20 cellular contexts compared by ENCODE assay signal in the genomic region with DNA sequence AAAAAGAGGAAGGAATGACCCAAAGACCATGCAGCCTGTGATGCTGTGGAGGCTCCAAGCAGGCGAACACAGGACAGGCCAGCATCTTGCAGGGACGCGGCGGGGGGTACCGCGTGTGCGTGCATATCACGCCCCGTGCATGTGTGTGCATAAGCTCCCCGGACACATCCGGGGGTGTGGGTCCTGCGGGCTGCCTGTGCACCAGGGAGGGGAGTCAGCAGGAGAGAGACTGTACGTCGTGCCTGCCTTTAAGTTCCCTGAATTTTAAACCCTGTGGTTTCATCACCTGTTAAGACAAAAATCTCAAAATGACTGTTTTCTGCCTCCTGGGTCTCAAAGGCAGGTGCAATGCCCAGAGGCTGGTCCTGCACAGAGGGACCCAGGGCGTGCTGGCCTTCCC.
A peak's percentile ranks its signal among the peaks of the same experiment; 100 is the strongest.
DNase-seq lines count a peak whose midpoint lies in the region; ATAC-seq and TF ChIP-seq lines count a peak whose summit lies in the region.
"Had no signal": no experiment of that assay in that cellular context is flagged by ENCODE, and none has a peak within 500 bp of the region (broad histone marks: within the 10 kb centered on the region; RNA-seq: fewer than 3 reads in every experiment).

No MANE protein-coding gene starts in this region.

- CTCF ChIA-PET in activated naive CD4-positive, alpha-beta T cell treated with anti-CD3 and anti-CD28 coated beads, Interleukin-2, amount 10 ng/mL, durations not matched to agents 7 days and 5 days (lab: Charles Lee) = no interaction called here

- H3K36me3 ChIP-seq in OCI-LY3 (replicated peaks; ENCODE audit: low read depth, low read length) = peaks cover 49% of the 10 kb centered on the region
- H3K36me3 ChIP-seq: MG63 had no signal

- peak overlapping the region; percentile 66 for H3K4me2 ChIP-seq in OCI-LY3 (ENCODE audit: low read length)

- H3K27ac ChIP-seq in OCI-LY3 (ENCODE audit: low read length) = peak overlapping the region; percentile 96
- H3K27ac ChIP-seq: SJSA1 had no signal

- no peak overlapping the region for H3K4me3 Mint-ChIP-seq in activated naive CD4-positive, alpha-beta T cell treated with anti-CD3 and anti-CD28 coated beads, Interleukin-2, amount 10 ng/mL, durations not matched to agents 7 days and 5 days
- H3K4me3 Mint-ChIP-seq in dendritic cell treated with granulocyte-macrophage colony-stimulating factor and Interleukin-4, amounts not matched to agents 40 ng/mL and 50 ng/mL, for 4 days = no peak overlapping the region

- H3K27me3 Mint-ChIP-seq in activated naive CD4-positive, alpha-beta T cell treated with anti-CD3 and anti-CD28 coated beads, Interleukin-2, amount 10 ng/mL, durations not matched to agents 7 days and 5 days = no peaks in the 10 kb centered on the region
- H3K27me3 Mint-ChIP-seq in dendritic cell treated with granulocyte-macrophage colony-stimulating factor and Interleukin-4, amounts not matched to agents 40 ng/mL and 50 ng/mL, for 4 days = no peaks in the 10 kb centered on the region

- peak overlapping the region; percentile 33 for H3K4me3 ChIP-seq in OCI-LY3 (ENCODE audit: low read length)
- H3K4me3 ChIP-seq: MG63, SJSA1 had no signal

- no peaks in the 10 kb centered on the region for H3K9me3 ChIP-seq in OCI-LY3 (ENCODE audit: insufficient read depth, low read length)
- H3K9me3 ChIP-seq: BE2C, Caco-2, MG63, SJSA1 had no signal

- DNase-seq in activated naive CD4-positive, alpha-beta T cell treated with anti-CD3 and anti-CD28 coated beads, Interleukin-2, amount 10 ng/mL, durations not matched to agents 7 days and 5 days = no peak
- DNase-seq in activated naive CD4-positive, alpha-beta T cell (lab: John Stamatoyannopoulos, UW) = no peak
- DNase-seq in posterior cingulate gyrus (no peak), cerebellar cortex (ENCODE audit: low spot score) (no peak)
- DNase-seq: BE2C, Caco-2, DMS 273 treated with DMSO at 0.1 percent for 48 hours, DND-41, MG63, NCI-H1048, NCI-H1417 treated with DMSO at 0.1 percent for 48 hours, NCI-H187, NCI-H446, NCI-H526, OCI-M1 had no signal

- no peaks in the 10 kb centered on the region for H3K27me3 ChIP-seq in OCI-LY3 (ENCODE audit: low read depth, low read length)
- H3K27me3 ChIP-seq: BE2C, MG63, SJSA1 had no signal

- H3K4me1 Mint-ChIP-seq in activated naive CD4-positive, alpha-beta T cell treated with anti-CD3 and anti-CD28 coated beads, Interleukin-2, amount 10 ng/mL, durations not matched to agents 7 days and 5 days = peaks cover 26% of the 10 kb centered on the region
- H3K4me1 Mint-ChIP-seq in dendritic cell treated with granulocyte-macrophage colony-stimulating factor and Interleukin-4, amounts not matched to agents 40 ng/mL and 50 ng/mL, for 4 days (ENCODE audit: low read depth) = peaks cover 35% of the 10 kb centered on the region

- no peak for ATAC-seq in HG03196 (IDR thresholded peaks at IDR 0.05; ENCODE audit: unreplicated experiment)
- ATAC-seq: Right ventricle myocardium inferior had no signal

- no peak for TF ChIP-seq CTCF in OCI-LY3 (IDR thresholded peaks at IDR 0.05; ENCODE audit: low read depth, low read length)

- H3K79me2 ChIP-seq in OCI-LY3 (ENCODE audit: low read length) = 0 out of 2 replicates have a peak, but pooled peaks cover 4% of the 10 kb centered on the region

- intact Hi-C loops in dendritic cell treated with granulocyte-macrophage colony-stimulating factor and Interleukin-4, amounts not matched to agents 40 ng/mL and 50 ng/mL, for 4 days (cut with micrococcal nuclease) = no loop called here
- intact Hi-C loops in posterior cingulate gyrus (cut with DNase I) = no loop called here

- H2AFZ ChIP-seq in OCI-LY3 (ENCODE audit: low read depth, low read length) = no peak overlapping the region

- H4K20me1 ChIP-seq in OCI-LY3 (ENCODE audit: insufficient read depth, low read length) = peaks cover under 1% of the 10 kb centered on the region; the same call in 1 of the 2 replicates

- H3K27ac Mint-ChIP-seq in activated naive CD4-positive, alpha-beta T cell treated with anti-CD3 and anti-CD28 coated beads, Interleukin-2, amount 10 ng/mL, durations not matched to agents 7 days and 5 days = peak overlapping the region; percentile 71
- peak overlapping the region; percentile 51 for H3K27ac Mint-ChIP-seq in dendritic cell treated with granulocyte-macrophage colony-stimulating factor and Interleukin-4, amounts not matched to agents 40 ng/mL and 50 ng/mL, for 4 days

- peak overlapping the region; percentile 62; the same call in 1 of the 2 replicates for H3K9ac ChIP-seq in OCI-LY3 (ENCODE audit: low read length)

- H3K36me3 Mint-ChIP-seq in activated naive CD4-positive, alpha-beta T cell treated with anti-CD3 and anti-CD28 coated beads, Interleukin-2, amount 10 ng/mL, durations not matched to agents 7 days and 5 days = peaks cover 14% of the 10 kb centered on the region
- peaks cover 92% of the 10 kb centered on the region for H3K36me3 Mint-ChIP-seq in dendritic cell treated with granulocyte-macrophage colony-stimulating factor and Interleukin-4, amounts not matched to agents 40 ng/mL and 50 ng/mL, for 4 days (ENCODE audit: low read depth)

- H3K9me3 Mint-ChIP-seq in activated naive CD4-positive, alpha-beta T cell treated with anti-CD3 and anti-CD28 coated beads, Interleukin-2, amount 10 ng/mL, durations not matched to agents 7 days and 5 days = no peaks in the 10 kb centered on the region
- H3K9me3 Mint-ChIP-seq in dendritic cell treated with granulocyte-macrophage colony-stimulating factor and Interleukin-4, amounts not matched to agents 40 ng/mL and 50 ng/mL, for 4 days = no peaks in the 10 kb centered on the region

- H3K4me1 ChIP-seq in OCI-LY3 (ENCODE audit: low read length) = peaks cover 46% of the 10 kb centered on the region
- H3K4me1 ChIP-seq: BE2C, Caco-2, SJSA1 had no signal
